ENCODE assay signal across 1 cellular context in the genomic region with DNA sequence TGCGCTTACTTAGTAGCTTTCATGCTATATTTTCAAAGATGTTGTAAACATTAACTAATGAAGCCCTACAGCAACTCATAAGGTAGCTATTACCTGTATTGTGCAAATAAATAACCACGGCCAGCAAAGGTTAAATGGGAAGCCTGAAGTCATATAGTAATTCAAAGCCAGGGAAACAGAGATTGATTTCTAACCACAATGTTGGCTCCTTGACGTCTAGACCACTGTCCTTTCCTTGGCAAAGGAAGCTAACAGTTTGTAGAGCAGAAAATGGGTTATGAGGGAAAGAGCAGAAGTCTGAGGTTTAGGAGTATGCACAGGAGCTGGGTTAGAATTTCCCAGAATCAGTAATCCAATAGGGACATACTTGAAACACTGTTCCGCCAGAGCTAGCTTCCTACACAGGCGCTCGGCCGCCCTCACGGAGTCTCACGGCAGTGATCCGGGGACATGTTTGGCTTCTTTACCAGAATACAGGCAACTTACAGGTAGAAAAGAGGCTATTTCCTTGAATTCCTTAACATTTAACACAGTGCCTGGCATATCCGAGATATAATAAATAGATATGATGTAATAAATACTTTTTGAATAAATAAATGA.
TF ChIP-seq lines count a peak whose summit lies in the region.

No MANE protein-coding gene starts in this region.

TF ChIP-seq in HCT116, 20 proteins besides CTCF, POLR2A, EP300 and RAD21 (continued from another document):
- TF ChIP-seq, protein P1, sequence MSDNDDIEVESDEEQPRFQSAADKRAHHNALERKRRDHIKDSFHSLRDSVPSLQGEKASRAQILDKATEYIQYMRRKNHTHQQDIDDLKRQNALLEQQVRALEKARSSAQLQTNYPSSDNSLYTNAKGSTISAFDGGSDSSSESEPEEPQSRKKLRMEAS (IDR thresholded peaks at IDR 0.05), result no peak
- TF ChIP-seq ATF3 (IDR thresholded peaks at IDR 0.05), result no peak
- TF ChIP-seq, protein P2, sequence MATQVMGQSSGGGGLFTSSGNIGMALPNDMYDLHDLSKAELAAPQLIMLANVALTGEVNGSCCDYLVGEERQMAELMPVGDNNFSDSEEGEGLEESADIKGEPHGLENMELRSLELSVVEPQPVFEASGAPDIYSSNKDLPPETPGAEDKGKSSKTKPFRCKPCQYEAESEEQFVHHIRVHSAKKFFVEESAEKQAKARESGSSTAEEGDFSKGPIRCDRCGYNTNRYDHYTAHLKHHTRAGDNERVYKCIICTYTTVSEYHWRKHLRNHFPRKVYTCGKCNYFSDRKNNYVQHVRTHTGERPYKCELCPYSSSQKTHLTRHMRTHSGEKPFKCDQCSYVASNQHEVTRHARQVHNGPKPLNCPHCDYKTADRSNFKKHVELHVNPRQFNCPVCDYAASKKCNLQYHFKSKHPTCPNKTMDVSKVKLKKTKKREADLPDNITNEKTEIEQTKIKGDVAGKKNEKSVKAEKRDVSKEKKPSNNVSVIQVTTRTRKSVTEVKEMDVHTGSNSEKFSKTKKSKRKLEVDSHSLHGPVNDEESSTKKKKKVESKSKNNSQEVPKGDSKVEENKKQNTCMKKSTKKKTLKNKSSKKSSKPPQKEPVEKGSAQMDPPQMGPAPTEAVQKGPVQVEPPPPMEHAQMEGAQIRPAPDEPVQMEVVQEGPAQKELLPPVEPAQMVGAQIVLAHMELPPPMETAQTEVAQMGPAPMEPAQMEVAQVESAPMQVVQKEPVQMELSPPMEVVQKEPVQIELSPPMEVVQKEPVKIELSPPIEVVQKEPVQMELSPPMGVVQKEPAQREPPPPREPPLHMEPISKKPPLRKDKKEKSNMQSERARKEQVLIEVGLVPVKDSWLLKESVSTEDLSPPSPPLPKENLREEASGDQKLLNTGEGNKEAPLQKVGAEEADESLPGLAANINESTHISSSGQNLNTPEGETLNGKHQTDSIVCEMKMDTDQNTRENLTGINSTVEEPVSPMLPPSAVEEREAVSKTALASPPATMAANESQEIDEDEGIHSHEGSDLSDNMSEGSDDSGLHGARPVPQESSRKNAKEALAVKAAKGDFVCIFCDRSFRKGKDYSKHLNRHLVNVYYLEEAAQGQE (IDR thresholded peaks at IDR 0.05; ENCODE audit: low read depth), result no peak
- no peak for TF ChIP-seq JUND (IDR thresholded peaks at IDR 0.05)
- TF ChIP-seq SIN3A (IDR thresholded peaks at IDR 0.05; ENCODE audit: low read depth), result no peak
- TF ChIP-seq EZH2 (IDR thresholded peaks at IDR 0.05), result no peak
